1 cellular context compared by ENCODE assay signal in genomic region chr2:55693181-55694125, GRCh38.
A peak's percentile ranks its signal among the peaks of the same experiment; 100 is the strongest.
TF ChIP-seq lines count a peak whose summit lies in the region.

PNPT1 (minus strand) TSS chr2:55693844; CDS start chr2:55693823, 21 bp downstream.

TF ChIP-seq in WTC11, 78 proteins besides CTCF, POLR2A, EP300 and RAD21 (continued from another document):
- TF ChIP-seq ZNF425 (CRISPR knock-in tag; conservative IDR thresholded peaks at IDR 0.05) (no peak), RELA (CRISPR knock-in tag; IDR thresholded peaks at IDR 0.05; ENCODE audit: borderline replicate concordance) (no peak), ZNF263 (CRISPR knock-in tag; IDR thresholded peaks at IDR 0.05; ENCODE audit: low read depth) (no peak), SMAD3 (CRISPR knock-in tag; IDR thresholded peaks at IDR 0.05; ENCODE audit: borderline replicate concordance) (peak; percentile 63; the same call in 1 of the 2 replicates), SOX15 (CRISPR knock-in tag; IDR thresholded peaks at IDR 0.05) (no peak), ATF1 (CRISPR knock-in tag; IDR thresholded peaks at IDR 0.05) (no peak), TEAD1 (CRISPR knock-in tag; IDR thresholded peaks at IDR 0.05) (peak; percentile 68; the same call in 1 of the 2 replicates), ZNF232 (CRISPR knock-in tag; IDR thresholded peaks at IDR 0.05) (0 out of 2 replicates have a peak, but pooled peaks have one; percentile 24), FOXP1 (CRISPR knock-in tag; IDR thresholded peaks at IDR 0.05; ENCODE audit: borderline replicate concordance) (peak; percentile 87; the same call in 1 of the 2 replicates), NFATC4 (CRISPR knock-in tag; IDR thresholded peaks at IDR 0.05) (no peak), NFYB (CRISPR knock-in tag; conservative IDR thresholded peaks at IDR 0.05; ENCODE audit: low read depth) (peak; percentile 77), NR2C2 (CRISPR knock-in tag; IDR thresholded peaks at IDR 0.05) (no peak), ZNF396 (CRISPR knock-in tag; IDR thresholded peaks at IDR 0.05; ENCODE audit: borderline replicate concordance) (no peak), CREM (CRISPR knock-in tag; IDR thresholded peaks at IDR 0.05) (0 out of 2 replicates have a peak, but pooled peaks have one; percentile 60), MXD4 (CRISPR knock-in tag; IDR thresholded peaks at IDR 0.05; ENCODE audit: borderline replicate concordance) (no peak), RORB (CRISPR knock-in tag; IDR thresholded peaks at IDR 0.05) (no peak), ZNF121 (CRISPR knock-in tag; IDR thresholded peaks at IDR 0.05) (no peak), NFE2L1 (CRISPR knock-in tag; IDR thresholded peaks at IDR 0.05) (peak; percentile 72), E2F1 (CRISPR knock-in tag; IDR thresholded peaks at IDR 0.05) (no peak), ZNF416 (CRISPR knock-in tag; IDR thresholded peaks at IDR 0.05) (no peak), KAT7 (CRISPR knock-in tag; IDR thresholded peaks at IDR 0.05; ENCODE audit: borderline replicate concordance) (no peak), SMAD4 (CRISPR knock-in tag; IDR thresholded peaks at IDR 0.05) (no peak), ZNF671 (CRISPR knock-in tag; IDR thresholded peaks at IDR 0.05) (no peak), HMGA2 (CRISPR knock-in tag; IDR thresholded peaks at IDR 0.05) (no peak), AFF4 (CRISPR knock-in tag; IDR thresholded peaks at IDR 0.05; ENCODE audit: borderline replicate concordance) (no peak), ZNF512 (CRISPR knock-in tag; IDR thresholded peaks at IDR 0.05; ENCODE audit: borderline replicate concordance) (no peak)
- TF ChIP-seq, protein P1, sequence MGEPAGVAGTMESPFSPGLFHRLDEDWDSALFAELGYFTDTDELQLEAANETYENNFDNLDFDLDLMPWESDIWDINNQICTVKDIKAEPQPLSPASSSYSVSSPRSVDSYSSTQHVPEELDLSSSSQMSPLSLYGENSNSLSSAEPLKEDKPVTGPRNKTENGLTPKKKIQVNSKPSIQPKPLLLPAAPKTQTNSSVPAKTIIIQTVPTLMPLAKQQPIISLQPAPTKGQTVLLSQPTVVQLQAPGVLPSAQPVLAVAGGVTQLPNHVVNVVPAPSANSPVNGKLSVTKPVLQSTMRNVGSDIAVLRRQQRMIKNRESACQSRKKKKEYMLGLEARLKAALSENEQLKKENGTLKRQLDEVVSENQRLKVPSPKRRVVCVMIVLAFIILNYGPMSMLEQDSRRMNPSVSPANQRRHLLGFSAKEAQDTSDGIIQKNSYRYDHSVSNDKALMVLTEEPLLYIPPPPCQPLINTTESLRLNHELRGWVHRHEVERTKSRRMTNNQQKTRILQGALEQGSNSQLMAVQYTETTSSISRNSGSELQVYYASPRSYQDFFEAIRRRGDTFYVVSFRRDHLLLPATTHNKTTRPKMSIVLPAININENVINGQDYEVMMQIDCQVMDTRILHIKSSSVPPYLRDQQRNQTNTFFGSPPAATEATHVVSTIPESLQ (CRISPR knock-in tag; IDR thresholded peaks at IDR 0.05), result no peak
- TF ChIP-seq, protein P2, sequence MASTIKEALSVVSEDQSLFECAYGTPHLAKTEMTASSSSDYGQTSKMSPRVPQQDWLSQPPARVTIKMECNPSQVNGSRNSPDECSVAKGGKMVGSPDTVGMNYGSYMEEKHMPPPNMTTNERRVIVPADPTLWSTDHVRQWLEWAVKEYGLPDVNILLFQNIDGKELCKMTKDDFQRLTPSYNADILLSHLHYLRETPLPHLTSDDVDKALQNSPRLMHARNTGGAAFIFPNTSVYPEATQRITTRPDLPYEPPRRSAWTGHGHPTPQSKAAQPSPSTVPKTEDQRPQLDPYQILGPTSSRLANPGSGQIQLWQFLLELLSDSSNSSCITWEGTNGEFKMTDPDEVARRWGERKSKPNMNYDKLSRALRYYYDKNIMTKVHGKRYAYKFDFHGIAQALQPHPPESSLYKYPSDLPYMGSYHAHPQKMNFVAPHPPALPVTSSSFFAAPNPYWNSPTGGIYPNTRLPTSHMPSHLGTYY (CRISPR knock-in tag; IDR thresholded peaks at IDR 0.05), result no peak
- TF ChIP-seq, protein P3, sequence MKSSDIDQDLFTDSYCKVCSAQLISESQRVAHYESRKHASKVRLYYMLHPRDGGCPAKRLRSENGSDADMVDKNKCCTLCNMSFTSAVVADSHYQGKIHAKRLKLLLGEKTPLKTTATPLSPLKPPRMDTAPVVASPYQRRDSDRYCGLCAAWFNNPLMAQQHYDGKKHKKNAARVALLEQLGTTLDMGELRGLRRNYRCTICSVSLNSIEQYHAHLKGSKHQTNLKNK (CRISPR knock-in tag; IDR thresholded peaks at IDR 0.05), result no peak
- TF ChIP-seq, protein P4, sequence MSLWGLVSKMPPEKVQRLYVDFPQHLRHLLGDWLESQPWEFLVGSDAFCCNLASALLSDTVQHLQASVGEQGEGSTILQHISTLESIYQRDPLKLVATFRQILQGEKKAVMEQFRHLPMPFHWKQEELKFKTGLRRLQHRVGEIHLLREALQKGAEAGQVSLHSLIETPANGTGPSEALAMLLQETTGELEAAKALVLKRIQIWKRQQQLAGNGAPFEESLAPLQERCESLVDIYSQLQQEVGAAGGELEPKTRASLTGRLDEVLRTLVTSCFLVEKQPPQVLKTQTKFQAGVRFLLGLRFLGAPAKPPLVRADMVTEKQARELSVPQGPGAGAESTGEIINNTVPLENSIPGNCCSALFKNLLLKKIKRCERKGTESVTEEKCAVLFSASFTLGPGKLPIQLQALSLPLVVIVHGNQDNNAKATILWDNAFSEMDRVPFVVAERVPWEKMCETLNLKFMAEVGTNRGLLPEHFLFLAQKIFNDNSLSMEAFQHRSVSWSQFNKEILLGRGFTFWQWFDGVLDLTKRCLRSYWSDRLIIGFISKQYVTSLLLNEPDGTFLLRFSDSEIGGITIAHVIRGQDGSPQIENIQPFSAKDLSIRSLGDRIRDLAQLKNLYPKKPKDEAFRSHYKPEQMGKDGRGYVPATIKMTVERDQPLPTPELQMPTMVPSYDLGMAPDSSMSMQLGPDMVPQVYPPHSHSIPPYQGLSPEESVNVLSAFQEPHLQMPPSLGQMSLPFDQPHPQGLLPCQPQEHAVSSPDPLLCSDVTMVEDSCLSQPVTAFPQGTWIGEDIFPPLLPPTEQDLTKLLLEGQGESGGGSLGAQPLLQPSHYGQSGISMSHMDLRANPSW (CRISPR knock-in tag; conservative IDR thresholded peaks at IDR 0.05; ENCODE audit: low read depth), result no peak
- TF ChIP-seq, protein P5, sequence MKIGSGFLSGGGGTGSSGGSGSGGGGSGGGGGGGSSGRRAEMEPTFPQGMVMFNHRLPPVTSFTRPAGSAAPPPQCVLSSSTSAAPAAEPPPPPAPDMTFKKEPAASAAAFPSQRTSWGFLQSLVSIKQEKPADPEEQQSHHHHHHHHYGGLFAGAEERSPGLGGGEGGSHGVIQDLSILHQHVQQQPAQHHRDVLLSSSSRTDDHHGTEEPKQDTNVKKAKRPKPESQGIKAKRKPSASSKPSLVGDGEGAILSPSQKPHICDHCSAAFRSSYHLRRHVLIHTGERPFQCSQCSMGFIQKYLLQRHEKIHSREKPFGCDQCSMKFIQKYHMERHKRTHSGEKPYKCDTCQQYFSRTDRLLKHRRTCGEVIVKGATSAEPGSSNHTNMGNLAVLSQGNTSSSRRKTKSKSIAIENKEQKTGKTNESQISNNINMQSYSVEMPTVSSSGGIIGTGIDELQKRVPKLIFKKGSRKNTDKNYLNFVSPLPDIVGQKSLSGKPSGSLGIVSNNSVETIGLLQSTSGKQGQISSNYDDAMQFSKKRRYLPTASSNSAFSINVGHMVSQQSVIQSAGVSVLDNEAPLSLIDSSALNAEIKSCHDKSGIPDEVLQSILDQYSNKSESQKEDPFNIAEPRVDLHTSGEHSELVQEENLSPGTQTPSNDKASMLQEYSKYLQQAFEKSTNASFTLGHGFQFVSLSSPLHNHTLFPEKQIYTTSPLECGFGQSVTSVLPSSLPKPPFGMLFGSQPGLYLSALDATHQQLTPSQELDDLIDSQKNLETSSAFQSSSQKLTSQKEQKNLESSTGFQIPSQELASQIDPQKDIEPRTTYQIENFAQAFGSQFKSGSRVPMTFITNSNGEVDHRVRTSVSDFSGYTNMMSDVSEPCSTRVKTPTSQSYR (CRISPR knock-in tag; IDR thresholded peaks at IDR 0.05), result peak; percentile 79
